26 cellular contexts compared by ENCODE assay signal in the genomic region with DNA sequence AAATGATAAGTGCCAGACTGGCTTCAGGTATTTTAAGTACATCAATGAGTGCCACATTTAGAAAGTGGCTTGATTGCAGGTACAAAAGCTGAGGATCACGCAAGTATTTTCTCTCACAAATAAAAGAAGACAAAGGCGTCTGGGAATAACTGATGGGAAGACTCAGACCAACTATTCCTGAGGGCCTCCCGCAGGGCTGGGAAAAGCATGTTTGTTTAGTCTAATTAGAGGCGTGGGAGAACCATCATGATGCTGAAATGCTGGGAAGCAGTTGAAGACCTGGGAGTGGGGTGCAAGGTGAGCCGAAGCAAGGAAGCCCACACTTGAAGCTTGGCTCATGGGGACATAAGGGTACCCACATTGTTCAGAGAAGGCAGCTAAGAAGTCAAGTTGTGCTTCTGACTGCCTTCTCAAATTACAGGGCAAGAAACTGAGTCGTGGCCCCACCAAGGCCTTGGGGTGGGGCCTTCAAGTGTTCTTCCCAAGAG.
"Had no signal": no experiment of that assay in that cellular context is flagged by ENCODE, and none has a peak within 500 bp of the region (broad histone marks: within the 10 kb centered on the region; RNA-seq: fewer than 3 reads in every experiment).

No MANE protein-coding gene starts in this region.

- H3K9ac ChIP-seq: parathyroid adenoma had no signal

- H3K4me1 Mint-ChIP-seq: mesothelial cell of epicardium had no signal

- H3K27ac Mint-ChIP-seq: effector memory CD8-positive, alpha-beta T cell; mesothelial cell of epicardium; natural killer cell treated with Interleukin-12 subunit alpha and Interleukin-12 subunit beta and Interleukin-15 and Interleukin-18, amount 100 ng/mL, for 72 hours; progenitor cell of endocrine pancreas; stimulated activated naive CD8-positive, alpha-beta T cell treated with anti-CD3 and anti-CD28 coated beads, Interleukin-15, amount 100 ng/mL, for 72 hours had no signal

- H3K4me3 Mint-ChIP-seq: effector memory CD8-positive, alpha-beta T cell; mesothelial cell of epicardium; naive B cell; natural killer cell treated with Interleukin-12 subunit alpha and Interleukin-12 subunit beta and Interleukin-15 and Interleukin-18, amount 100 ng/mL, for 72 hours; neural crest cell; stimulated activated naive CD8-positive, alpha-beta T cell treated with anti-CD3 and anti-CD28 coated beads, Interleukin-15, amount 100 ng/mL, for 72 hours had no signal

- H3K27ac ChIP-seq: gastrocnemius medialis, left lung, neutrophil, parathyroid adenoma, right lobe of liver, thyroid gland, vagina had no signal

- H3K36me3 ChIP-seq: gastrocnemius medialis, left lung, neutrophil, right lobe of liver, thyroid gland, vagina had no signal

- H3K4me1 ChIP-seq: parathyroid adenoma, right lobe of liver, thyroid gland, vagina had no signal

- DNase-seq: cortex of kidney; effector memory CD8-positive, alpha-beta T cell; foreskin fibroblast; gastrocnemius medialis; head of caudate nucleus; left cardiac atrium; left lung; mesenchymal stem cell; mucosa of descending colon; naive B cell; right lobe of liver; small intestine; stimulated activated CD4-positive, alpha-beta T cell treated with anti-CD3 and anti-CD28 coated beads, Interleukin-15, amount 100 ng/mL, for 24 hours; stimulated activated CD4-positive, alpha-beta T cell treated with anti-CD3 and anti-CD28 coated beads, Interleukin-2, amount 100 ng/mL, for 48 hours; stimulated activated CD8-positive, alpha-beta memory T cell treated with anti-CD3 and anti-CD28 coated beads, Interleukin-4, amount 100 ng/mL, for 48 hours; stimulated activated naive CD4-positive, alpha-beta T cell; stimulated activated naive CD8-positive, alpha-beta T cell treated with anti-CD3 and anti-CD28 coated beads, Interleukin-15, amount 100 ng/mL, for 72 hours; thyroid gland; trophoblast cell had no signal

- H3K27me3 Mint-ChIP-seq: effector memory CD8-positive, alpha-beta T cell had no signal

- H3K4me3 ChIP-seq: gastrocnemius medialis, left lung, mucosa of descending colon, right lobe of liver, thyroid gland, vagina had no signal

- H3K9me3 ChIP-seq: gastrocnemius medialis, left lung, mucosa of descending colon, neutrophil, right lobe of liver, thyroid gland, vagina had no signal

- H3K36me3 Mint-ChIP-seq: mesothelial cell of epicardium; naive B cell; natural killer cell treated with Interleukin-12 subunit alpha and Interleukin-12 subunit beta and Interleukin-15 and Interleukin-18, amount 100 ng/mL, for 72 hours had no signal

- ATAC-seq: effector memory CD8-positive, alpha-beta T cell; gastrocnemius medialis; left cardiac atrium; left lung; mucosa of descending colon; natural killer cell treated with Interleukin-12 subunit alpha and Interleukin-12 subunit beta and Interleukin-15 and Interleukin-18, amount 100 ng/mL, for 72 hours; right lobe of liver; stimulated activated naive CD8-positive, alpha-beta T cell treated with anti-CD3 and anti-CD28 coated beads, Interleukin-15, amount 100 ng/mL, for 72 hours had no signal

- H3K9me3 Mint-ChIP-seq: mesothelial cell of epicardium; naive B cell; natural killer cell treated with Interleukin-12 subunit alpha and Interleukin-12 subunit beta and Interleukin-15 and Interleukin-18, amount 100 ng/mL, for 72 hours; neural crest cell; stimulated activated naive CD8-positive, alpha-beta T cell treated with anti-CD3 and anti-CD28 coated beads, Interleukin-15, amount 100 ng/mL, for 72 hours had no signal

- H3K27me3 ChIP-seq: gastrocnemius medialis, left lung, neutrophil, right lobe of liver, thyroid gland, vagina had no signal
